In genomic region chr4:164428561-164428960, GRCh38 we compare ENCODE assay signal across 17 cellular contexts.
A peak's percentile ranks its signal among the peaks of the same experiment; 100 is the strongest.
DNase-seq lines count a peak whose midpoint lies in the region; FAIRE-seq and TF ChIP-seq lines count a peak whose summit lies in the region.
"Had no signal": no experiment of that assay in that cellular context is flagged by ENCODE, and none has a peak within 500 bp of the region (broad histone marks: within the 10 kb centered on the region; RNA-seq: fewer than 3 reads in every experiment).

No MANE protein-coding gene starts in this region.

- peak overlapping the region; percentile 4; the same call in 1 of the 2 replicates for H2AFZ ChIP-seq in OCI-LY3 (ENCODE audit: low read depth, low read length)
- H2AFZ ChIP-seq in trophoblast cell (ENCODE audit: insufficient read depth, low read length, poor library complexity): no peak overlapping the region

- no peak overlapping the region for H2BK12ac ChIP-seq in trophoblast cell (ENCODE audit: low read length)

- H4K12ac ChIP-seq in trophoblast cell (ENCODE audit: low read depth, low read length): no peak overlapping the region

- no peak overlapping the region for H3K14ac ChIP-seq in trophoblast cell (ENCODE audit: low read length)

- H3K27me3 ChIP-seq in OCI-LY3 (ENCODE audit: low read depth, low read length) (no peaks in the 10 kb centered on the region), bronchial epithelial cell (ENCODE audit: control insufficient read depth, insufficient read depth, low read length) (no peaks in the 10 kb centered on the region), trophoblast cell (ENCODE audit: insufficient read depth, low read length) (no peaks in the 10 kb centered on the region)
- H3K27me3 ChIP-seq: BLaER1 had no signal

- DNase-seq in bronchial epithelial cell (ENCODE audit: low read depth) (peak; percentile 81), trophoblast cell (peak; percentile 27 to 29), NCI-H128 (lab: John Stamatoyannopoulos, UW; ENCODE audit: unreplicated experiment) (no peak), AG08396 (ENCODE audit: low spot score) (no peak)
- DNase-seq: Calu3; CD4-positive, alpha-beta memory T cell; DMS79 treated with DMSO at 0.1 percent for 48 hours; GF-D8; H9; IMR-90 had no signal

- no peaks in the 10 kb centered on the region for H3K9me3 ChIP-seq in OCI-LY3 (ENCODE audit: insufficient read depth, low read length)
- H3K9me3 ChIP-seq in trophoblast cell (ENCODE audit: insufficient read depth, low read depth, low read length): no peaks in the 10 kb centered on the region
- H3K9me3 ChIP-seq: A549, BLaER1 had no signal

- no peak overlapping the region for H4K91ac ChIP-seq in trophoblast cell (ENCODE audit: low read depth, low read length)

- no peak overlapping the region for H3K4ac ChIP-seq in trophoblast cell (ENCODE audit: low read depth, low read length)

- no peaks in the 10 kb centered on the region for H3K79me1 ChIP-seq in trophoblast cell (ENCODE audit: low read length)

- FAIRE-seq in A204.1 (lab: Jason Lieb, UNC) (peak; percentile 25), bronchial epithelial cell (lab: Jason Lieb, UNC) (no peak)
- FAIRE-seq: A549, GM12878, H1, HTR-8/SVneo had no signal

- H3K9ac ChIP-seq in OCI-LY3 (ENCODE audit: low read length) (no peak overlapping the region), trophoblast cell (ENCODE audit: low read length) (no peak overlapping the region)
- H3K9ac ChIP-seq: BLaER1 had no signal

- TF ChIP-seq CTCF in OCI-LY3 (IDR thresholded peaks at IDR 0.05; ENCODE audit: low read depth, low read length) (no peak), bronchial epithelial cell (IDR thresholded peaks at IDR 0.05; ENCODE audit: insufficient read depth, low read length, severe bottlenecking) (no peak)

- no peak overlapping the region for H2BK120ac ChIP-seq in trophoblast cell (ENCODE audit: insufficient read depth, low read length, poor library complexity)

- H4K8ac ChIP-seq in trophoblast cell (ENCODE audit: low read depth, low read length): no peak overlapping the region

- WGBS in trophoblast cell (ENCODE audit: extremely low coverage, insufficient coverage, insufficient read length): no CpG with 5 or more reads among the region's 2 CpGs

- H3K23ac ChIP-seq in trophoblast cell (ENCODE audit: low read length): no peak overlapping the region

- H3K4me1 ChIP-seq in OCI-LY3 (ENCODE audit: low read length) (no peaks in the 10 kb centered on the region), trophoblast cell (ENCODE audit: control insufficient read depth in 1 of 2, insufficient read depth in 2 of 2, low read length in 2 of 2) (no peaks in the 10 kb centered on the region)
- H3K4me1 ChIP-seq: A549, BLaER1 had no signal

- H3K79me2 ChIP-seq in OCI-LY3 (ENCODE audit: low read length) (no peaks in the 10 kb centered on the region), trophoblast cell (ENCODE audit: control insufficient read depth, insufficient read depth, low read length, poor library complexity) (no peaks in the 10 kb centered on the region)

- no peak overlapping the region for H2BK5ac ChIP-seq in trophoblast cell (ENCODE audit: low read depth, low read length, poor library complexity)

- H4K20me1 ChIP-seq in OCI-LY3 (ENCODE audit: insufficient read depth, low read length): no peaks in the 10 kb centered on the region
- H4K20me1 ChIP-seq: BLaER1 had no signal

- H3K4me3 ChIP-seq in OCI-LY3 (ENCODE audit: low read length) (no peak overlapping the region), bronchial epithelial cell (ENCODE audit: low read depth, low read length) (no peak overlapping the region), trophoblast cell (ENCODE audit: low read depth, low read length) (no peak overlapping the region)
- H3K4me3 ChIP-seq: A549, BLaER1, GM12878 had no signal

- H3K18ac ChIP-seq in trophoblast cell (ENCODE audit: low read length): no peak overlapping the region

- H3K27ac ChIP-seq in OCI-LY3 (ENCODE audit: low read length) (no peak overlapping the region), trophoblast cell (ENCODE audit: low read depth, low read length) (no peak overlapping the region)
- H3K27ac ChIP-seq: A549, BLaER1 had no signal

- no peaks in the 10 kb centered on the region for H3K36me3 ChIP-seq in OCI-LY3 (replicated peaks; ENCODE audit: low read depth, low read length)
- H3K36me3 ChIP-seq in bronchial epithelial cell (ENCODE audit: control insufficient read depth, insufficient read depth, low read length): no peaks in the 10 kb centered on the region
- no peaks in the 10 kb centered on the region for H3K36me3 ChIP-seq in trophoblast cell (ENCODE audit: control insufficient read depth in 1 of 2, insufficient read depth in 2 of 2, low read length in 2 of 2)
- H3K36me3 ChIP-seq: BLaER1 had no signal

- H2AK5ac ChIP-seq in trophoblast cell (ENCODE audit: low read length): no peak overlapping the region

- no peak overlapping the region for H3K4me2 ChIP-seq in OCI-LY3 (ENCODE audit: low read length)
- H3K4me2 ChIP-seq in trophoblast cell (ENCODE audit: low read length): no peak overlapping the region
- H3K4me2 ChIP-seq: A549, BLaER1 had no signal

Comparison
In these comparisons a context has a peak if more than half of its experiments do, and no peak if none do; other contexts are left out.
1. DNase-seq: peak in bronchial epithelial cell (single experiment) and trophoblast cell (2 of 2); none in NCI-H128 (single experiment) and AG08396 (single experiment).